In the genomic region with DNA sequence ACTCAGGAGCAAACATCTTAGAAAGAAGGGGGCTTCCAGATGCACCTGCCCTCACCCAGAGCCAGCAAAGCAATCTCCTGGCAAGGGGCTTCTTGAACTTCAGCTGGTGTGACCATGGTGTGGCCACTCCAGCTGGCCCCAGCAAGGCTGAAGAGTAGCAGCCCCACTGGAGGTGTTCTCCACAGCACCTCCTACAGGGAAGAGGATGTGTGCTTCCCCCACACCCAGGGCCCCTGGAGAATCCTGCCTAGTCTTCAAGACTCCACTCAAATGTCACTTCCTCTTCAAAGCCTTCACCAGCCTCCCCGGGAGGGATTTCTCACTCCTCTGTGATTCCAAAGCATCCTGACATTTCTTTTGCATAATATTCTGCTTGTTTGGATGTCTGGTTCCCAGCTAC, we compare ENCODE assay signal across 1 cellular context.
TF ChIP-seq lines count a peak whose summit lies in the region.

No MANE protein-coding gene starts in this region.

TF ChIP-seq in GM23338, 12 proteins besides CTCF, POLR2A, EP300 and RAD21 (continued from another document):
- TF ChIP-seq, protein P1, sequence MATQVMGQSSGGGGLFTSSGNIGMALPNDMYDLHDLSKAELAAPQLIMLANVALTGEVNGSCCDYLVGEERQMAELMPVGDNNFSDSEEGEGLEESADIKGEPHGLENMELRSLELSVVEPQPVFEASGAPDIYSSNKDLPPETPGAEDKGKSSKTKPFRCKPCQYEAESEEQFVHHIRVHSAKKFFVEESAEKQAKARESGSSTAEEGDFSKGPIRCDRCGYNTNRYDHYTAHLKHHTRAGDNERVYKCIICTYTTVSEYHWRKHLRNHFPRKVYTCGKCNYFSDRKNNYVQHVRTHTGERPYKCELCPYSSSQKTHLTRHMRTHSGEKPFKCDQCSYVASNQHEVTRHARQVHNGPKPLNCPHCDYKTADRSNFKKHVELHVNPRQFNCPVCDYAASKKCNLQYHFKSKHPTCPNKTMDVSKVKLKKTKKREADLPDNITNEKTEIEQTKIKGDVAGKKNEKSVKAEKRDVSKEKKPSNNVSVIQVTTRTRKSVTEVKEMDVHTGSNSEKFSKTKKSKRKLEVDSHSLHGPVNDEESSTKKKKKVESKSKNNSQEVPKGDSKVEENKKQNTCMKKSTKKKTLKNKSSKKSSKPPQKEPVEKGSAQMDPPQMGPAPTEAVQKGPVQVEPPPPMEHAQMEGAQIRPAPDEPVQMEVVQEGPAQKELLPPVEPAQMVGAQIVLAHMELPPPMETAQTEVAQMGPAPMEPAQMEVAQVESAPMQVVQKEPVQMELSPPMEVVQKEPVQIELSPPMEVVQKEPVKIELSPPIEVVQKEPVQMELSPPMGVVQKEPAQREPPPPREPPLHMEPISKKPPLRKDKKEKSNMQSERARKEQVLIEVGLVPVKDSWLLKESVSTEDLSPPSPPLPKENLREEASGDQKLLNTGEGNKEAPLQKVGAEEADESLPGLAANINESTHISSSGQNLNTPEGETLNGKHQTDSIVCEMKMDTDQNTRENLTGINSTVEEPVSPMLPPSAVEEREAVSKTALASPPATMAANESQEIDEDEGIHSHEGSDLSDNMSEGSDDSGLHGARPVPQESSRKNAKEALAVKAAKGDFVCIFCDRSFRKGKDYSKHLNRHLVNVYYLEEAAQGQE (IDR thresholded peaks at IDR 0.05; ENCODE audit: unreplicated experiment) = no peak
